ENCODE assay signal across 29 cellular contexts in the genomic region with DNA sequence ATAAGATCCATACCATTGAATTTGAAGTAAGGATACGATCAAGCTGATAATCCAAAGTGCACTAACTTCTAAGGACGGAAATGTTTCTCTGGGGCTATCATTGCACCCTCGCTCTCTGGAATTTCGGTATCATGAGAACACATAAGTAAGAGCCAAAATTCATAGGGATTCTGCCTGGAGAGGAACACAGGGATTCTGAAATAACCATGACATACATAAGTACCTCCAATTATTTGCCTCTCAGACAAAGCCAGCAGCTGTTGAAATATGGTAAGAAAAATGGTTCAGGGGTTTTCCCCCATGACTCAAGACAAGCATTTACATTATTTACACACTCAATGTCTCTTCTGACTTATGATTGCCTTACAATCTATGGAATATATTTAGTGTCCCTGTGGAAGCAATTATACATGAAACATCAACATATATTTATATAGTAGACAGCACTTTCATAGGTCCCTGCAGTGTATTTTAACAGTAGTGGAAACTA.
"Had no signal": no experiment of that assay in that cellular context is flagged by ENCODE, and none has a peak within 500 bp of the region (broad histone marks: within the 10 kb centered on the region; RNA-seq: fewer than 3 reads in every experiment).

No MANE protein-coding gene starts in this region.

- H3K27me3 ChIP-seq: ascending aorta, esophagus squamous epithelium, gastrocnemius medialis, left lung, neural progenitor cell, sigmoid colon had no signal

- ATAC-seq: gastrocnemius medialis; left lung; lower lobe of right lung; natural killer cell; psoas muscle; stimulated activated effector memory CD8-positive, alpha-beta T cell treated with anti-CD3 and anti-CD28 coated beads, Interleukin-12 subunit alpha, Interleukin-12 subunit beta, amount 100 ng/mL, for 72 hours; WTC11 had no signal

- H3K4me1 ChIP-seq: ascending aorta, gastrocnemius medialis, left lung, lower lobe of right lung, neural progenitor cell, parathyroid adenoma, psoas muscle, sigmoid colon had no signal

- H3K27ac ChIP-seq: ascending aorta, esophagus squamous epithelium, gastrocnemius medialis, left lung, lower lobe of right lung, neural progenitor cell, parathyroid adenoma, psoas muscle, sigmoid colon, thoracic aorta had no signal

- DNase-seq: activated CD4-positive, alpha-beta memory T cell treated with anti-CD3 and anti-CD28 coated beads, Interleukin-2, amount 10 ng/mL, durations not matched to agents 7 days and 5 days; activated CD4-positive, alpha-beta T cell treated with anti-CD3 and anti-CD28 coated beads for 1 hour; activated CD4-positive, alpha-beta T cell treated with anti-CD3 and anti-CD28 coated beads, Interleukin-2, amount 10 ng/mL, durations not matched to agents 7 days and 5 days; activated CD8-positive, alpha-beta memory T cell treated with anti-CD3 and anti-CD28 coated beads, Interleukin-2, amount 50 U/mL, for 48 hours; activated gamma-delta T cell; activated naive CD4-positive, alpha-beta T cell treated with anti-CD3 and anti-CD28 coated beads, Interleukin-2, amount 10 ng/mL, durations not matched to agents 7 days and 5 days; activated naive CD8-positive, alpha-beta T cell treated with anti-CD3 and anti-CD28 coated beads, Interleukin-2, amount 10 ng/mL, durations not matched to agents 7 days and 5 days; activated T-cell treated with anti-CD3 and anti-CD28 coated beads, Interleukin-2, amount 50 U/mL, for 24 hours; caudate nucleus; endodermal cell; esophagus squamous epithelium; gastrocnemius medialis; glutamatergic neuron; left lung; lower lobe of right lung; mesendoderm; natural killer cell; occipital lobe; psoas muscle; sigmoid colon; small intestine; stimulated activated CD4-positive, alpha-beta T cell treated with anti-CD3 and anti-CD28 coated beads, Interleukin-4, amount 100 ng/mL, for 24 hours; trophoblast cell had no signal

- H3K9me3 ChIP-seq: ascending aorta, esophagus squamous epithelium, gastrocnemius medialis, left lung, lower lobe of right lung, psoas muscle, sigmoid colon, thoracic aorta had no signal

- H3K36me3 ChIP-seq: ascending aorta, esophagus squamous epithelium, gastrocnemius medialis, left lung, lower lobe of right lung, neural progenitor cell, sigmoid colon, thoracic aorta had no signal

- H3K4me3 ChIP-seq: ascending aorta, esophagus squamous epithelium, gastrocnemius medialis, left lung, lower lobe of right lung, neural progenitor cell, psoas muscle, sigmoid colon, thoracic aorta had no signal
